Comparison of ENCODE assay signal across 8 cellular contexts in genomic region chr3:32420138-32420981, GRCh38. TPM values are rescaled to one million over a fixed set of nuclear protein-coding genes. Genes with fewer than 3 reads are reported as not detected.
DNase-seq lines count a peak whose midpoint lies in the region; ATAC-seq and TF ChIP-seq lines count a peak whose summit lies in the region.

No MANE protein-coding gene starts in this region.

- no peak overlapping the region for H3K9ac ChIP-seq in skeletal muscle satellite cell (ENCODE audit: low read depth, low read length)

- H3K27ac Mint-ChIP-seq in glutamatergic neuron (ENCODE audit: unreplicated experiment): peak overlapping the region; percentile 92

- H3K4me3 Mint-ChIP-seq in glutamatergic neuron (ENCODE audit: unreplicated experiment): peak overlapping the region; percentile 67

- H3K36me3 ChIP-seq in skeletal muscle satellite cell (ENCODE audit: insufficient read depth, low read length): no peaks in the 10 kb centered on the region

- H3K4me1 Mint-ChIP-seq in glutamatergic neuron (ENCODE audit: low read depth, unreplicated experiment): peaks cover 50% of the 10 kb centered on the region

- peaks cover 5% of the 10 kb centered on the region for H3K27me3 Mint-ChIP-seq in glutamatergic neuron (ENCODE audit: unreplicated experiment)

- H3K4me2 ChIP-seq in skeletal muscle satellite cell (ENCODE audit: low read length): peak overlapping the region; percentile 38

- H3K9me3 ChIP-seq in skeletal muscle satellite cell (replicated peaks; ENCODE audit: low read length): no peaks in the 10 kb centered on the region

- peak; percentile 61 for ATAC-seq in GM19455 (IDR thresholded peaks at IDR 0.05; ENCODE audit: unreplicated experiment)
- peak; percentile 84 for ATAC-seq in HG03460 (IDR thresholded peaks at IDR 0.05; ENCODE audit: unreplicated experiment)

- peaks cover 3% of the 10 kb centered on the region for H3K36me3 Mint-ChIP-seq in glutamatergic neuron (ENCODE audit: unreplicated experiment)

- DNase-seq in GF-D8 (lab: John Stamatoyannopoulos, UW) (peak; percentile 66), glutamatergic neuron (no peak), NCI-H69 (lab: John Stamatoyannopoulos, UW) (no peak), activated gamma-delta T cell treated with Interleukin-2 at 50 U/mL for 16 hours (no peak)

- no peak overlapping the region for H3K4me3 ChIP-seq in WI38 (ENCODE audit: low read depth, low read length)
- no peak overlapping the region for H3K4me3 ChIP-seq in skeletal muscle satellite cell (ENCODE audit: low read length)

- H3K4me1 ChIP-seq in skeletal muscle satellite cell (ENCODE audit: control insufficient read depth, insufficient read depth, low read length): peaks cover 35% of the 10 kb centered on the region

- peak; percentile 15; the same call in 1 of the 2 replicates for TF ChIP-seq CTCF in WI38 (IDR thresholded peaks at IDR 0.05; ENCODE audit: low read depth, low read length)
- TF ChIP-seq CTCF in glutamatergic neuron (IDR thresholded peaks at IDR 0.05; ENCODE audit: partially characterized antibody, unreplicated experiment): no peak

- no peaks in the 10 kb centered on the region for H3K27me3 ChIP-seq in skeletal muscle satellite cell (ENCODE audit: control insufficient read depth, insufficient read depth, low read length)

- H3K9me3 Mint-ChIP-seq in glutamatergic neuron (ENCODE audit: unreplicated experiment): peaks cover 10% of the 10 kb centered on the region

RNA-seq across cellular contexts. Expression of gene CMTM7, which starts 28.7 kb away (rescaled TPM):
- 95.5 TPM for total RNA-seq in glutamatergic neuron (ENCODE audit: unreplicated experiment)
- total RNA-seq in skeletal muscle satellite cell (2012; rRNA removed): 14.4 and 15.9 TPM in 2 replicates
